ENCODE assay signal across 8 cellular contexts in the genomic region with DNA sequence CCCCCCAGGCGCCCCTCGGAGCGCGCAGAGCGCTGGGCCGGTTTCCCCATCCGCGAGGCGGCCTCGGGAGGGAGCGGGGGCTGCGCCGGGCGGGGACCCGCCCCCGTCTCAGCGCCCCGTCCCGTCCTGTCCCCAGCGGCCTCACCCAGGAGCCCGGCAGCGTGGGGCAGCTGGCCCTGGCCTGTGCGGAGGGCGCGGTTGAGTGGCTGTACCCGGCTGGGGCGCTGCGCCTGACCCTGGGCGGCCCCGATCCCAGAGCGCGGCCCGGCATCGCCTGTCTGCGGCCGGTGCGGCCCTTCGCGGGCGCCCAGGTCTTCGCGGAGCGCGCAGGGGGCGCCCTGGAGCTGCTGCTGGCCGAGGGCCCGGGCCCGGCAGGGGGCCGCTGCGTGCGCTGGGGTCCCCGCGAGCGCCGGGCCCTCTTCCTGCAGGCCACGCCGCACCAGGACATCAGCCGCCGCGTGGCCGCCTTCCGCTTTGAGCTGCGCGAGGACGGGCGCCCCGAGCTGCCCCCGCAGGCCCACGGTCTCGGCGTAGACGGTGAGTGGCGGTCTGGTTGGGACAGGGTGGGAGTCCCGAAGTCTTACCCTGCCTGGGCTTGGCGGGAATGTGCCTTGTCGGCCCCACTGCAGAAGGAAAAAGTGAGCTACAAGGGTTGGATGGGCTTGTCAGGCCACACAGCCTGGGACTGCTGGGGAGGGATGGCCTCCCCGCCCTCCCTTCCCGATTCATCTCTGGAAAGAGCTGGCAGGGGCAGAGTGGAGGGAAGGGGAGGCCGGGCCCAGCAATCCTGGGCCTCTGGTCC. TPM values are rescaled to one million over a fixed set of nuclear protein-coding genes. Genes with fewer than 3 reads are reported as not detected.
A peak's percentile ranks its signal among the peaks of the same experiment; 100 is the strongest.
DNase-seq lines count a peak whose midpoint lies in the region; ATAC-seq lines count a peak whose summit lies in the region.

No MANE protein-coding gene starts in this region.

- H3K27ac Mint-ChIP-seq in activated T-cell treated with anti-CD3 and anti-CD28 coated beads, Interleukin-2, amount 50 U/mL, for 72 hours, result no peak overlapping the region
- H3K27ac Mint-ChIP-seq in stimulated activated naive B cell treated with anti-CD40 and anti-IgM and Interleukin-4, amounts not matched to agents 10 μg/mL and 1 μg/mL and 100 μg/mL, for 72 hours, result peak overlapping the region; percentile 37

- intact Hi-C loops in sciatic nerve (cut with DNase I), result no loop called here

- H3K4me3 Mint-ChIP-seq in activated T-cell treated with anti-CD3 and anti-CD28 coated beads, Interleukin-2, amount 50 U/mL, for 72 hours, result peak overlapping the region; percentile 58 to 70
- peak overlapping the region; percentile 59 to 72 for H3K4me3 Mint-ChIP-seq in stimulated activated naive B cell treated with anti-CD40 and anti-IgM and Interleukin-4, amounts not matched to agents 10 μg/mL and 1 μg/mL and 100 μg/mL, for 72 hours

- H3K27me3 Mint-ChIP-seq in activated T-cell treated with anti-CD3 and anti-CD28 coated beads, Interleukin-2, amount 50 U/mL, for 72 hours (ENCODE audit: low read depth), result peaks cover 7% of the 10 kb centered on the region
- H3K27me3 Mint-ChIP-seq in stimulated activated naive B cell treated with anti-CD40 and anti-IgM and Interleukin-4, amounts not matched to agents 10 μg/mL and 1 μg/mL and 100 μg/mL, for 72 hours, result peaks cover 15 to 36% of the 10 kb centered on the region in 2 donors

- no peaks in the 10 kb centered on the region for H3K9me3 Mint-ChIP-seq in activated T-cell treated with anti-CD3 and anti-CD28 coated beads, Interleukin-2, amount 50 U/mL, for 72 hours
- no peaks in the 10 kb centered on the region for H3K9me3 Mint-ChIP-seq in stimulated activated naive B cell treated with anti-CD40 and anti-IgM and Interleukin-4, amounts not matched to agents 10 μg/mL and 1 μg/mL and 100 μg/mL, for 72 hours

- peak overlapping the region; percentile 56 for H3K4me3 ChIP-seq in iPS-18c (ENCODE audit: insufficient read depth, low read depth, low read length)

- ATAC-seq in HG02970 (IDR thresholded peaks at IDR 0.05; ENCODE audit: low FRiP score, unreplicated experiment) (peak; percentile 13), HG02623 (IDR thresholded peaks at IDR 0.05; ENCODE audit: unreplicated experiment) (no peak), sciatic nerve (no peak)
- ATAC-seq in activated T-cell treated with anti-CD3 and anti-CD28 coated beads, Interleukin-2, amount 50 U/mL, for 72 hours (replicated peaks in 1 of 2), result peak; percentile 23 to 28
- ATAC-seq in stimulated activated naive B cell treated with anti-CD40 and anti-IgM and Interleukin-4, amounts not matched to agents 10 μg/mL and 1 μg/mL and 100 μg/mL, for 72 hours (replicated peaks), result peak; percentile 7 to 12

- H3K36me3 Mint-ChIP-seq in activated T-cell treated with anti-CD3 and anti-CD28 coated beads, Interleukin-2, amount 50 U/mL, for 72 hours (ENCODE audit: insufficient read depth in 2 of 2), result no peaks in the 10 kb centered on the region
- no peaks in the 10 kb centered on the region for H3K36me3 Mint-ChIP-seq in stimulated activated naive B cell treated with anti-CD40 and anti-IgM and Interleukin-4, amounts not matched to agents 10 μg/mL and 1 μg/mL and 100 μg/mL, for 72 hours

- DNase-seq in NCI-H82 (lab: John Stamatoyannopoulos, UW) (peak; percentile 41), NCI-H82 treated with DMSO at 0.1 percent for 48 hours (lab: John Stamatoyannopoulos, UW; ENCODE audit: unreplicated experiment) (no peak), sciatic nerve (ENCODE audit: low spot score) (no peak)
- peak; percentile 42 to 45 for DNase-seq in activated T-cell treated with anti-CD3 and anti-CD28 coated beads, Interleukin-2, amount 50 U/mL, for 72 hours
- no peak for DNase-seq in stimulated activated naive B cell treated with anti-CD40 and anti-IgM and Interleukin-4, amounts not matched to agents 10 μg/mL and 1 μg/mL and 100 μg/mL, for 72 hours

- no peaks in the 10 kb centered on the region for H3K9me3 ChIP-seq in iPS-18c (ENCODE audit: control insufficient read depth, insufficient read depth, low read length)

- peaks cover 28% of the 10 kb centered on the region for H3K4me1 Mint-ChIP-seq in activated T-cell treated with anti-CD3 and anti-CD28 coated beads, Interleukin-2, amount 50 U/mL, for 72 hours (ENCODE audit: low read depth)
- H3K4me1 Mint-ChIP-seq in stimulated activated naive B cell treated with anti-CD40 and anti-IgM and Interleukin-4, amounts not matched to agents 10 μg/mL and 1 μg/mL and 100 μg/mL, for 72 hours, result peaks cover 15 to 35% of the 10 kb centered on the region in 2 donors

RNA-seq across cellular contexts. Expression of gene METRN, which starts 0.7 kb away (rescaled TPM):
- total RNA-seq in activated T-cell treated with anti-CD3 and anti-CD28 coated beads, Interleukin-2, amount 50 U/mL, for 72 hours, result 10 to 100 TPM; 11.1 to 11.7 TPM
- 120 TPM for total RNA-seq in sciatic nerve

RNA-seq across cellular contexts. Expression of gene ANTKMT, which starts 5.3 kb away (rescaled TPM):
- total RNA-seq in activated T-cell treated with anti-CD3 and anti-CD28 coated beads, Interleukin-2, amount 50 U/mL, for 72 hours, result 10 to 100 TPM; 36.4 to 36.9 TPM
- total RNA-seq in sciatic nerve, result 26.3 TPM

RNA-seq across cellular contexts. Expression of gene FBXL16, which starts 10.0 kb away (rescaled TPM):
- 1 to 10 TPM; 8.8 TPM for total RNA-seq in activated T-cell treated with anti-CD3 and anti-CD28 coated beads, Interleukin-2, amount 50 U/mL, for 72 hours
- 6.5 TPM for total RNA-seq in sciatic nerve

RNA-seq across cellular contexts. Expression of gene CCDC78, which starts 10.6 kb away (rescaled TPM):
- total RNA-seq in activated T-cell treated with anti-CD3 and anti-CD28 coated beads, Interleukin-2, amount 50 U/mL, for 72 hours, result 1 to 10 TPM; 3.0 to 3.9 TPM
- total RNA-seq in sciatic nerve, result 2.1 TPM

RNA-seq across cellular contexts. Expression of gene HAGHL, which starts 11.3 kb away (rescaled TPM):
- 10 to 100 TPM; 11.4 to 17.6 TPM for total RNA-seq in activated T-cell treated with anti-CD3 and anti-CD28 coated beads, Interleukin-2, amount 50 U/mL, for 72 hours
- 6.5 TPM for total RNA-seq in sciatic nerve

Comparison
In these comparisons a context has a peak if more than half of its experiments do, and no peak if none do; other contexts are left out.
1. DNase-seq: peak in NCI-H82 (single experiment) and activated T-cell treated with anti-CD3 and anti-CD28 coated beads, Interleukin-2, amount 50 U/mL, for 72 hours (2 of 2); none in NCI-H82 treated with DMSO at 0.1 percent for 48 hours (single experiment), stimulated activated naive B cell treated with anti-CD40 and anti-IgM and Interleukin-4, amounts not matched to agents 10 μg/mL and 1 μg/mL and 100 μg/mL, for 72 hours (single experiment) and sciatic nerve (single experiment).
2. ATAC-seq: peak in HG02970 (single experiment), activated T-cell treated with anti-CD3 and anti-CD28 coated beads, Interleukin-2, amount 50 U/mL, for 72 hours (2 of 2) and stimulated activated naive B cell treated with anti-CD40 and anti-IgM and Interleukin-4, amounts not matched to agents 10 μg/mL and 1 μg/mL and 100 μg/mL, for 72 hours (2 of 2); none in HG02623 (single experiment) and sciatic nerve (single experiment).